Comparison of ENCODE assay signal across 2 cellular contexts in genomic region chr12:80556566-80556965, GRCh38.
TF ChIP-seq lines count a peak whose summit lies in the region.

No MANE protein-coding gene starts in this region.

TF ChIP-seq in IMR-90, 13 proteins besides CTCF, POLR2A, EP300 and RAD21:
- TF ChIP-seq ELK1 (IDR thresholded peaks at IDR 0.05; ENCODE audit: borderline replicate concordance, low read depth, low read length) (no peak), CEBPB (IDR thresholded peaks at IDR 0.05; ENCODE audit: low read depth, low read length) (no peak), BHLHE40 (IDR thresholded peaks at IDR 0.05; ENCODE audit: low read depth, low read length) (no peak), RFX5 (IDR thresholded peaks at IDR 0.05; ENCODE audit: low read depth, low read length) (no peak), MAFK (IDR thresholded peaks at IDR 0.05; ENCODE audit: low read depth, low read length) (no peak), RCOR1 (IDR thresholded peaks at IDR 0.05; ENCODE audit: insufficient replicate concordance, low read length) (no peak), CHD1 (IDR thresholded peaks at IDR 0.05; ENCODE audit: low read depth, low read length) (no peak), MAZ (IDR thresholded peaks at IDR 0.05; ENCODE audit: borderline replicate concordance, low read depth, low read length) (no peak), FOS (IDR thresholded peaks at IDR 0.05; ENCODE audit: low read depth, low read length) (no peak), NFE2L2 (IDR thresholded peaks at IDR 0.05; ENCODE audit: low read depth, low read length) (no peak), MXI1 (IDR thresholded peaks at IDR 0.05; ENCODE audit: borderline replicate concordance, low read depth, low read length) (no peak), USF2 (IDR thresholded peaks at IDR 0.05; ENCODE audit: low read depth, low read length) (no peak), SMC3 (IDR thresholded peaks at IDR 0.05; ENCODE audit: low read depth, low read length) (no peak)

TF ChIP-seq in WTC11, 78 proteins besides CTCF, POLR2A, EP300 and RAD21 (continued from another document):
- TF ChIP-seq PRDM15 (CRISPR knock-in tag; IDR thresholded peaks at IDR 0.05) (no peak), ZMAT4 (CRISPR knock-in tag; IDR thresholded peaks at IDR 0.05) (no peak), ZNF121 (CRISPR knock-in tag; IDR thresholded peaks at IDR 0.05) (no peak), NR1H2 (CRISPR knock-in tag; IDR thresholded peaks at IDR 0.05) (no peak), TCF7 (CRISPR knock-in tag; IDR thresholded peaks at IDR 0.05; ENCODE audit: low read depth) (no peak), AFF4 (CRISPR knock-in tag; IDR thresholded peaks at IDR 0.05; ENCODE audit: borderline replicate concordance) (no peak), OVOL2 (CRISPR knock-in tag; IDR thresholded peaks at IDR 0.05; ENCODE audit: borderline replicate concordance) (no peak), ZNF416 (CRISPR knock-in tag; IDR thresholded peaks at IDR 0.05) (no peak), ZNF263 (CRISPR knock-in tag; IDR thresholded peaks at IDR 0.05; ENCODE audit: low read depth) (no peak), PREB (CRISPR knock-in tag; IDR thresholded peaks at IDR 0.05; ENCODE audit: borderline replicate concordance) (no peak), ZNF425 (CRISPR knock-in tag; conservative IDR thresholded peaks at IDR 0.05) (no peak), ERG (CRISPR knock-in tag; IDR thresholded peaks at IDR 0.05) (no peak), RELA (CRISPR knock-in tag; IDR thresholded peaks at IDR 0.05; ENCODE audit: borderline replicate concordance) (no peak), NR2C2 (CRISPR knock-in tag; IDR thresholded peaks at IDR 0.05) (no peak), E2F1 (CRISPR knock-in tag; IDR thresholded peaks at IDR 0.05) (no peak)
